Comparison of ENCODE assay signal across 1 cellular context in the genomic region with DNA sequence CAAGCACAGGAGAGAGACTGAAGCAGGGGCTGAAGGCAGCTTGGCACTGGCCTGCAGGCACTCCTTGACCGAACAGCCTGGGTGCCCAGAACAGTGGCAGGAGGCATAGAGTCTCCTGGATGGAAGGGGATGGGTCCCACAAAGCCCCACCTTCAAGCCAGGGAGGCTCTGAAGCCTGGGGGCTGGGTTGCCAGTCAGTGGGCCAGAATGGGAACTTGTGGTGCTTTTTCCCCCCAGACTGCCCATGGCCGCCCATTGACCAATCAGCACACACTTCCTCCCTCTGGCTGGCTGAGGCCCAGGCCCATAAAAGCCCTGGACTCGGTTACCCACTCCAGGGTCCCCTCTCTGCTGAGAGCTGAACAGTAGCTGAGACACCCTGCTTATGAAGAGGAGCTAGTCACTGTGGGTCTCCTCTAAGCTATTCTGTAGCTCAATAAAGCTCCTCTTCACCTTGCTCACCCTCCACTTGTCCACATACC.
TF ChIP-seq lines count a peak whose summit lies in the region.

No MANE protein-coding gene starts in this region.

TF ChIP-seq in K562, 482 proteins besides CTCF, POLR2A, EP300 and RAD21 (continued from another document):
- TF ChIP-seq, protein P1, sequence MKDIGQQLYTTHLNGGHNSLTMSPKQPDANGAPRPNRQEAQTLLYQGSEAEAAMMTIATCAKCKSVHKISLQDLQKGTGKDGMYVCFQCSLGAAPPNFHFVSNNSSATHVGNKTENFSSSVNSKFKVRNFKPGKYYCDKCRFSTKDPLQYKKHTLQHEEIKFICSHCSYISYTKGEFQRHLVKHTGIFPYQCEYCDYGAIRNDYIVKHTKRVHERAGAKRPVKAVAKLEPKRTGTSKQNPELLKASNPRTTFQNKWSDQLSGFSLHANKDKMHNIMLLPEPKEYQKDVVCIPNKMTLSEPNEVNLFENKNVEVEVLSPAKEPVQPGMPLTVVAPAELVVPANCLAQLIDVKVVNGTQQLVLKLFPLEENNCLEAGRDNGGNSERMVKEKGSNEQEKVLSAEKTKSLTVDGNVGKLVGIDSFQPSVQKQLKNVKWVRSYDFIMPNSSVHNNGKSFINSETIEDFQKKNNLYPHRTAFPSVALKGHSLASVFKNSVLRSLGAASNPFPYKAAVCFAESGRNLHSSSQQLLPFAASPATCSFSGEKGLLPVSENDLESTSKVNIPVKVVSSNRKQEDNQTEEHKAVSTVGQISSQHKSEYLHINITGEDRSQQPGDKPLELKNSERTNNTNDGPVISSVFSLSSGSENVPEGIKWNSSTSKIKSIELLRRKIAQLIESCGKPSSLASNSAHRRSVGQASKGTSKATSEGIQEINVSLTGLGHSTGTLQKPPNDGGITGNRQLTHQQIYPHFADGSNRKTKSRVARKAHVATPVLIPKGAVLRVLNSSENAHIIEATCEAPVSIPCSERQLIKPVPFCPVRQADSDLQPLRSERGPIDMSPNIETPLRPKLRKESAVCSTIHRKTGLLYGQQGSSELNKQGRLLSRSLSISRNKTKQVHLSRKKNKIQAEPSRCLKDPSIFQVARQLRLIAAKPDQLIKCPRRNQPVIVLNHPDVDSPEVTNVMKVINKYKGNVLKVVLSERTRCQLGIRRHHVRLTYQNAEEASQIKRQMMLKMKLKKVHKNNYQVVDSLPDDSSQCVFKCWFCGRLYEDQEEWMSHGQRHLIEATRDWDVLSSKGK (CRISPR knock-in tag; IDR thresholded peaks at IDR 0.05) = no peak
- TF ChIP-seq, protein P2, sequence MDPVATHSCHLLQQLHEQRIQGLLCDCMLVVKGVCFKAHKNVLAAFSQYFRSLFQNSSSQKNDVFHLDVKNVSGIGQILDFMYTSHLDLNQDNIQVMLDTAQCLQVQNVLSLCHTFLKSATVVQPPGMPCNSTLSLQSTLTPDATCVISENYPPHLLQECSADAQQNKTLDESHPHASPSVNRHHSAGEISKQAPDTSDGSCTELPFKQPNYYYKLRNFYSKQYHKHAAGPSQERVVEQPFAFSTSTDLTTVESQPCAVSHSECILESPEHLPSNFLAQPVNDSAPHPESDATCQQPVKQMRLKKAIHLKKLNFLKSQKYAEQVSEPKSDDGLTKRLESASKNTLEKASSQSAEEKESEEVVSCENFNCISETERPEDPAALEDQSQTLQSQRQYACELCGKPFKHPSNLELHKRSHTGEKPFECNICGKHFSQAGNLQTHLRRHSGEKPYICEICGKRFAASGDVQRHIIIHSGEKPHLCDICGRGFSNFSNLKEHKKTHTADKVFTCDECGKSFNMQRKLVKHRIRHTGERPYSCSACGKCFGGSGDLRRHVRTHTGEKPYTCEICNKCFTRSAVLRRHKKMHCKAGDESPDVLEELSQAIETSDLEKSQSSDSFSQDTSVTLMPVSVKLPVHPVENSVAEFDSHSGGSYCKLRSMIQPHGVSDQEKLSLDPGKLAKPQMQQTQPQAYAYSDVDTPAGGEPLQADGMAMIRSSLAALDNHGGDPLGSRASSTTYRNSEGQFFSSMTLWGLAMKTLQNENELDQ (CRISPR knock-in tag; IDR thresholded peaks at IDR 0.05; ENCODE audit: borderline replicate concordance) = no peak
- TF ChIP-seq PCBP2 (IDR thresholded peaks at IDR 0.05; ENCODE audit: low read depth, low read length, poor library complexity, severe bottlenecking) = no peak
TF ChIP-seq in K562: peak in this region for 0.
